In genomic region chr22:38177044-38177443, GRCh38 we compare ENCODE assay signal across 1 cellular context.
TF ChIP-seq lines count a peak whose summit lies in the region.

No MANE protein-coding gene starts in this region.

TF ChIP-seq in endothelial cell of umbilical vein, 7 proteins besides CTCF, POLR2A, EP300 and RAD21:
- TF ChIP-seq FOS (IDR thresholded peaks at IDR 0.05; ENCODE audit: borderline replicate concordance, insufficient read depth, low read length) (no peak), JUN (IDR thresholded peaks at IDR 0.05; ENCODE audit: borderline replicate concordance, insufficient read depth, insufficient read length, low read depth) (no peak), POLR2AphosphoS5 (IDR thresholded peaks at IDR 0.05; ENCODE audit: insufficient read depth, low read depth, low read length) (no peak), EZH2 (IDR thresholded peaks at IDR 0.05; ENCODE audit: borderline replicate concordance, low read depth, low read length, severe bottlenecking) (no peak), GATA2 (IDR thresholded peaks at IDR 0.05; ENCODE audit: insufficient read depth, insufficient read length, low read depth, low read length) (no peak), MYC (IDR thresholded peaks at IDR 0.05; ENCODE audit: low read depth, low read length) (no peak)
- TF ChIP-seq, protein P1, sequence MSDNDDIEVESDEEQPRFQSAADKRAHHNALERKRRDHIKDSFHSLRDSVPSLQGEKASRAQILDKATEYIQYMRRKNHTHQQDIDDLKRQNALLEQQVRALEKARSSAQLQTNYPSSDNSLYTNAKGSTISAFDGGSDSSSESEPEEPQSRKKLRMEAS (IDR thresholded peaks at IDR 0.05; ENCODE audit: insufficient read depth, insufficient read length), result no peak
